32 cellular contexts compared by ENCODE assay signal in the genomic region with DNA sequence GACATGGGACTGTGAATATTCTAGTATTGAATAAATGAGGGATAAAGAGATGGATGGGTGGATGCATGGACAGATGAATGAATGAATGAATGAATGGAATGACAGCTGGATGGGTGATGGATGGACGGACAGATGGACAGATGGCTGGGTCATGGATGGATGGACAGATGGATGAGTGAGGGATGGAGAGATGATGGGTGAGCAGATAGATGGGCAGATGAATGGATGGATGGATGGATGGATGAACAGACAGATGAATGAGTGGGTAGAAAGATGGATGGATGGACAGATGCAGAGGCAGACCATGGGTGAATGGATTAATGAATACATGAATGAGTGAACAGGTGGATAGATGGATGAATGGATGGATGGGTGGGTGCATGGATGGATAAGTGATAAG.
"Had no signal": no experiment of that assay in that cellular context is flagged by ENCODE, and none has a peak within 500 bp of the region (broad histone marks: within the 10 kb centered on the region; RNA-seq: fewer than 3 reads in every experiment).

No MANE protein-coding gene starts in this region.

- DNase-seq: hypothalamus; immature natural killer cell; left colon; left lung; lower lobe of right lung; mammary epithelial cell; mesendoderm; naive B cell; natural killer cell; nucleus accumbens; pancreas; posterior cingulate gyrus; retina; right cardiac atrium; stimulated activated CD4-positive, alpha-beta T cell treated with anti-CD3 and anti-CD28 coated beads, Interleukin-1b, Interleukin-23, amount 100 ng/mL, for 48 hours; stimulated activated CD4-positive, alpha-beta T cell treated with anti-CD3 and anti-CD28 coated beads, Interleukin-2, amount 100 ng/mL, for 48 hours; stimulated activated CD4-positive, alpha-beta T cell treated with anti-CD3 and anti-CD28 coated beads, Interleukin-4, amount 100 ng/mL, for 4 hours; stimulated activated CD8-positive, alpha-beta memory T cell treated with anti-CD3 and anti-CD28 coated beads, Interleukin-4, amount 100 ng/mL, for 48 hours; stimulated activated naive CD4-positive, alpha-beta T cell treated with Interleukin-2 at 50 U/mL for 16 hours; stimulated activated naive CD8-positive, alpha-beta T cell treated with anti-CD3 and anti-CD28 coated beads, Interleukin-15, amount 100 ng/mL, for 72 hours; testis; thyroid gland; transverse colon; upper lobe of left lung had no signal

- H3K4me3 ChIP-seq: left lung, lower lobe of right lung, pancreas, prostate gland, smooth muscle cell, testis, thyroid gland, transverse colon, upper lobe of left lung, vagina had no signal

- H3K9me3 ChIP-seq: left lung, lower lobe of right lung, pancreas, prostate gland, testis, thyroid gland, transverse colon, upper lobe of left lung, vagina had no signal

- H3K27ac Mint-ChIP-seq: immature natural killer cell; mesothelial cell of epicardium; natural killer cell; stimulated activated memory B cell treated with anti-CD40 and anti-IgM and Interleukin-4, amounts not matched to agents 10 μg/mL and 1 μg/mL and 100 μg/mL, for 72 hours; stimulated activated naive CD8-positive, alpha-beta T cell treated with anti-CD3 and anti-CD28 coated beads, Interleukin-15, amount 100 ng/mL, for 72 hours had no signal

- H3K36me3 ChIP-seq: left lung, lower lobe of right lung, pancreas, prostate gland, thyroid gland, transverse colon, vagina had no signal

- H3K36me3 Mint-ChIP-seq: immature natural killer cell; mesothelial cell of epicardium; naive B cell; natural killer cell; stimulated activated memory B cell treated with anti-CD40 and anti-IgM and Interleukin-4, amounts not matched to agents 10 μg/mL and 1 μg/mL and 100 μg/mL, for 72 hours had no signal

- FAIRE-seq: islet of Langerhans, kidney, pancreas had no signal

- H3K27ac ChIP-seq: left lung, lower lobe of right lung, pancreas, prostate gland, testis, thyroid gland, upper lobe of left lung, vagina had no signal

- ATAC-seq: left colon; left lung; lower lobe of right lung; natural killer cell; pancreas; right cardiac atrium; stimulated activated memory B cell treated with anti-CD40 and anti-IgM and Interleukin-4, amounts not matched to agents 10 μg/mL and 1 μg/mL and 100 μg/mL, for 72 hours; stimulated activated naive CD8-positive, alpha-beta T cell treated with anti-CD3 and anti-CD28 coated beads, Interleukin-15, amount 100 ng/mL, for 72 hours had no signal

- H3K9me3 Mint-ChIP-seq: immature natural killer cell; mesothelial cell of epicardium; natural killer cell; stimulated activated memory B cell treated with anti-CD40 and anti-IgM and Interleukin-4, amounts not matched to agents 10 μg/mL and 1 μg/mL and 100 μg/mL, for 72 hours; stimulated activated naive CD8-positive, alpha-beta T cell treated with anti-CD3 and anti-CD28 coated beads, Interleukin-15, amount 100 ng/mL, for 72 hours had no signal

- H3K4me3 Mint-ChIP-seq: immature natural killer cell; mesothelial cell of epicardium; naive B cell; natural killer cell; neural crest cell; stimulated activated memory B cell treated with anti-CD40 and anti-IgM and Interleukin-4, amounts not matched to agents 10 μg/mL and 1 μg/mL and 100 μg/mL, for 72 hours; stimulated activated naive CD8-positive, alpha-beta T cell treated with anti-CD3 and anti-CD28 coated beads, Interleukin-15, amount 100 ng/mL, for 72 hours had no signal

- H3K27me3 ChIP-seq: pancreas, testis, thyroid gland, transverse colon, upper lobe of left lung, vagina had no signal

- H3K4me2 ChIP-seq: smooth muscle cell had no signal

- H3K4me1 ChIP-seq: left lung, lower lobe of right lung, pancreas, prostate gland, testis, thyroid gland, transverse colon, upper lobe of left lung, vagina had no signal

- H3K4me1 Mint-ChIP-seq: immature natural killer cell, mesothelial cell of epicardium, natural killer cell, neural crest cell had no signal
